In the genomic region with DNA sequence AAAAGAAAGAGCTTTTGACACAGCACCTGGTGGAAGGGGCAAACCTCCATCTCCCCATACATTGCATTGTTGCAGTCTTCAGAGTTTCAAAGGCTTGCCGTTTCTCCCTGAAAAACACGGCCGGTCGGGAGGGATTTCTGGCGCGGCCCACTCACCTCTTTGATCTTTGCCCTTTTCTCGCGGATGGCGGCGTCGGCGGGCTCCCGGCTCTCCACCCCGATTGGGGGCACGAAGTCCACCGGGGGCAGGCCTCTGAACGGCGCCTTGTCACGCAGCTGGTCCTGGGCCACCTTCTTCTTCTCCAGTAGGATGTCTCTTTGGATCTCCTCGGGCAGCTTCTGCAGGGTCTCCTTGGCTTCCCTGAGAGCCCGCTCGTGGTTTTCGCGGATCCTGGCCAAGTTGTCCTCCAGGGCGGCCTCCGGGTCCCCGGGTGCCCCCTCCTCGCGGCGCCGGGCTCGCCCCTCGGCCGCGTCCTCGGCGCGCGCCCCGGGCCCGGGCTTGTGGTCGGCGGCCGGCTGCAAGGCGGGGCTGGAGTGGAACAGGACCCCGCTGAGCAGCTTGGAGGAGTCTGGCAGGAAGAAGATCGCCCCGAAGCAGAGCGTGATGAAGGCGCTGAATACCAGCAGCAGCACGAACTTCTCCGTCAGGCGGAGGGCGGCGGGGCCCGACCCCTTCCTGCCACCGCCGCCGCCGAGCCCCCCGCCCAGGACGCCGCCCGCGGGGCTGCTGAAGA, we compare ENCODE assay signal across 8 cellular contexts. TPM values are rescaled to one million over a fixed set of nuclear protein-coding genes. Genes with fewer than 3 reads are reported as not detected.
DNase-seq lines count a peak whose midpoint lies in the region; ATAC-seq and TF ChIP-seq lines count a peak whose summit lies in the region.

No MANE protein-coding gene starts in this region.

- H3K27me3 ChIP-seq in RWPE2 (ENCODE audit: insufficient read depth, poor library complexity, severe bottlenecking) (peaks cover 47% of the 10 kb centered on the region), adrenal gland (no peaks in the 10 kb centered on the region), iPS-15b (ENCODE audit: control insufficient read depth, insufficient read depth, low read length) (peaks cover 35% of the 10 kb centered on the region), spleen (replicated peaks in 1 of 7) (no peaks in the 10 kb centered on the region)

- peak overlapping the region; percentile 44 for H3K4me3 ChIP-seq in RWPE2 (ENCODE audit: severe bottlenecking)
- peak overlapping the region; percentile 70 to 100 (median 88) for H3K4me3 ChIP-seq in adrenal gland
- H3K4me3 ChIP-seq in iPS-15b (ENCODE audit: low read depth, low read length), result peak overlapping the region; percentile 79
- H3K4me3 ChIP-seq in spleen, result peak overlapping the region; percentile 78 to 93 (median 88)

- 0 to 1% (median 0%) methylated on average over 21 to 65 of the region's 65 CpGs for WGBS in adrenal gland, 4 donors
- WGBS in spleen, 5 donors, result 0 to 1% (median 1%) methylated on average over 14 to 65 of the region's 65 CpGs

- H3K4me1 ChIP-seq in RWPE2 (ENCODE audit: insufficient read depth, poor library complexity, severe bottlenecking) (no peaks in the 10 kb centered on the region), adrenal gland (replicated peaks in 1 of 2) (peaks cover 12 to 54% of the 10 kb centered on the region in 2 donors), iPS-15b (ENCODE audit: control insufficient read depth, insufficient read depth, low read length) (peaks cover 6% of the 10 kb centered on the region), spleen (peaks cover 20 to 81% (median 67%) of the 10 kb centered on the region in 6 donors)

- peak overlapping the region; percentile 29 for H3K4me3 Mint-ChIP-seq in HFFc6

- DNase-seq in GM10266 (ENCODE audit: extremely low spot score), result peak; percentile 66
- DNase-seq in HFFc6, result no peak
- DNase-seq in RWPE2 (ENCODE audit: low spot score), result no peak
- peak in 6 of 7 donors; percentile 27 to 44 (median 34) for DNase-seq in adrenal gland
- peak; percentile 90 for DNase-seq in spleen
- DNase-seq in SIG-M5 treated with dmso at 0.1 percent for 504 hours (lab: John Stamatoyannopoulos, UW; ENCODE audit: unreplicated experiment), result no peak
- DNase-seq in SKM-1 (lab: John Stamatoyannopoulos, UW; ENCODE audit: unreplicated experiment), result no peak

- peak; percentile 19; the same call in 1 of the 3 replicates for ATAC-seq in RWPE2 (ENCODE audit: low read depth)

- intact Hi-C loops in adrenal gland (cut with DNase I), result no loop called here
- intact Hi-C loops in spleen (cut with DNase I; ENCODE audit: low total_unique reads), result no loop called here

- H3K4me1 Mint-ChIP-seq in HFFc6 (ENCODE audit: low read depth), result peaks cover 13% of the 10 kb centered on the region

- no peak for TF ChIP-seq POLR2A in adrenal gland (IDR thresholded peaks at IDR 0.05)
- TF ChIP-seq POLR2A in spleen (IDR thresholded peaks at IDR 0.05), result no peak

- H3K27me3 Mint-ChIP-seq in HFFc6 (ENCODE audit: insufficient read depth), result peaks cover 18% of the 10 kb centered on the region

- TF ChIP-seq CTCF in GM10266 (IDR thresholded peaks at IDR 0.05; ENCODE audit: control insufficient read depth, insufficient read depth, low read depth, missing control alignments) (no peak), HFFc6 (IDR thresholded peaks at IDR 0.05) (no peak), RWPE2 (IDR thresholded peaks at IDR 0.05; ENCODE audit: poor library complexity, severe bottlenecking) (no peak), adrenal gland (IDR thresholded peaks at IDR 0.05) (no peak), spleen (IDR thresholded peaks at IDR 0.05 in 8 of 11, conservative IDR thresholded peaks at IDR 0.05 in 3 of 11) (no peak)

- no peaks in the 10 kb centered on the region for H3K36me3 ChIP-seq in RWPE2 (ENCODE audit: low read depth)
- no peaks in the 10 kb centered on the region for H3K36me3 ChIP-seq in adrenal gland (replicated peaks in 1 of 2)
- H3K36me3 ChIP-seq in iPS-15b (ENCODE audit: control insufficient read depth, insufficient read depth, low read length), result no peaks in the 10 kb centered on the region
- no peaks in the 10 kb centered on the region for H3K36me3 ChIP-seq in spleen

- H3K9me3 ChIP-seq in RWPE2 (ENCODE audit: severe bottlenecking), result no peaks in the 10 kb centered on the region
- no peaks in the 10 kb centered on the region for H3K9me3 ChIP-seq in adrenal gland (replicated peaks in 1 of 3)
- H3K9me3 ChIP-seq in iPS-15b (ENCODE audit: control insufficient read depth, insufficient read depth, low read length), result no peaks in the 10 kb centered on the region
- no peaks in the 10 kb centered on the region for H3K9me3 ChIP-seq in spleen

- H3K9me3 Mint-ChIP-seq in HFFc6, result no peaks in the 10 kb centered on the region

- no peak overlapping the region for H3K27ac Mint-ChIP-seq in HFFc6

- H3K9ac ChIP-seq in iPS-15b (ENCODE audit: low read depth, low read length), result no peak overlapping the region

- H3K27ac ChIP-seq in RWPE2 (ENCODE audit: poor library complexity, severe bottlenecking) (no peak overlapping the region), adrenal gland (peak overlapping the region in 4 of 5 donors; percentile 93 to 99 (median 98)), spleen (peak overlapping the region; percentile 93 to 98 (median 98))

- no peaks in the 10 kb centered on the region for H3K36me3 Mint-ChIP-seq in HFFc6 (ENCODE audit: low read depth)

RNA-seq across cellular contexts. Expression of a gene that starts 1.1 kb away (rescaled TPM):
- total RNA-seq in HFFc6 (2021; fragmentation: NEBNext Ultra II Directional; extraction: Animal tissue kit (Norgen Biotek cat#: 25700)), result under 1 TPM; 0.12 to 0.64 (median 0.16) TPM
- total RNA-seq in adrenal gland, result 100 to 1,000 TPM in 7 of 8 donors, 10 to 100 TPM in 1; 84.4 to 178 (median 129) TPM
- 10 to 100 TPM; 11.1 to 67.7 (median 20.8) TPM for polyA plus RNA-seq in adrenal gland
- total RNA-seq in spleen, result 100 to 1,000 TPM in 4 of 7 donors, 10 to 100 TPM in 3; 58.3 to 148 (median 115) TPM
- polyA plus RNA-seq in spleen, result 10 to 100 TPM in 2 of 3 donors, 1 to 10 TPM in 1; 6.0 to 15.2 (median 13.7) TPM

Comparison
In these comparisons a context has a peak if more than half of its experiments do, and no peak if none do; other contexts are left out.
1. DNase-seq: peak in GM10266 (single experiment), adrenal gland (6 of 7) and spleen (single experiment); none in HFFc6 (single experiment), RWPE2 (single experiment), SIG-M5 treated with dmso at 0.1 percent for 504 hours (single experiment) and SKM-1 (single experiment).
2. RNA of a gene that starts 1.1 kb away (total RNA-seq): 84.4 to 178 TPM in adrenal gland and 58.3 to 148 TPM in spleen; 0.12 to 0.64 TPM in HFFc6; every median in the first group is over 10 times any median in the second.
3. Peak in every context shown above with its lines, with median percentiles within 50 percentile points of each other: H3K4me3 ChIP-seq.